Comparison of ENCODE assay signal across 8 cellular contexts in genomic region chr12:21527451-21528180, GRCh38. TPM values are rescaled to one million over a fixed set of nuclear protein-coding genes. Genes with fewer than 3 reads are reported as not detected.
DNase-seq lines count a peak whose midpoint lies in the region; ATAC-seq and TF ChIP-seq lines count a peak whose summit lies in the region.

No MANE protein-coding gene starts in this region.

- H3K4me3 ChIP-seq in colonic mucosa, result peak overlapping the region; percentile 49

- ATAC-seq in GM18508 (IDR thresholded peaks at IDR 0.05; ENCODE audit: insufficient read depth, unreplicated experiment), result peak; percentile 82
- peak; percentile 91 for ATAC-seq in HG02852 (IDR thresholded peaks at IDR 0.05; ENCODE audit: unreplicated experiment)
- peak; percentile 91 to 92 for ATAC-seq in activated CD4-positive, CD25-positive, alpha-beta regulatory T cell treated with anti-CD3 and anti-CD28 coated beads, Interleukin-2, amount 50 U/mL, for 24 hours

- TF ChIP-seq CTCF in colonic mucosa (IDR thresholded peaks at IDR 0.05), result no peak

- intact Hi-C loops in colonic mucosa (cut with DNase I), result no loop called here

- no peaks in the 10 kb centered on the region for H3K9me3 ChIP-seq in colonic mucosa

- H3K4me1 ChIP-seq in colonic mucosa, result no peaks in the 10 kb centered on the region

- H3K36me3 ChIP-seq in colonic mucosa, result no peaks in the 10 kb centered on the region

- H3K27ac ChIP-seq in colonic mucosa (no peak overlapping the region), layer of hippocampus (ENCODE audit: low read depth, low read length) (peak overlapping the region; percentile 52)

- H3K9ac ChIP-seq in colonic mucosa (ENCODE audit: low read depth in 2 of 2, low read length in 2 of 2), result peak overlapping the region in 1 of 2 donors; percentile 41

- H3K27me3 ChIP-seq in colonic mucosa (peaks cover 17% of the 10 kb centered on the region), layer of hippocampus (ENCODE audit: control insufficient read depth, insufficient read depth, low read length) (no peaks in the 10 kb centered on the region)

- DNase-seq in NCI-H1694 treated with DMSO at 0.1 percent for 48 hours (lab: John Stamatoyannopoulos, UW) (peak; percentile 69), colonic mucosa (peak; percentile 25), RKO (ENCODE audit: low spot score) (no peak)
- peak; percentile 68 for DNase-seq in stimulated activated CD4-positive, alpha-beta T cell treated with anti-CD3 and anti-CD28 coated beads, Interleukin-1b, Interleukin-23, amount 100 ng/mL, for 48 hours

RNA-seq across cellular contexts. Expression of gene SPX, which starts 1.5 kb away (rescaled TPM):
- not detected for total RNA-seq in colonic mucosa

RNA-seq across cellular contexts. Expression of gene GOLT1B, which starts 26.0 kb away (rescaled TPM):
- total RNA-seq in colonic mucosa, result 10 to 100 TPM; 28.3 to 35.5 TPM

RNA-seq across cellular contexts. Expression of gene RECQL, which starts 26.2 kb away (rescaled TPM):
- 10 to 100 TPM; 15.7 to 15.8 TPM for total RNA-seq in colonic mucosa
